In genomic region chr2:119487434-119488244, GRCh38 we compare ENCODE assay signal across 1 cellular context.
TF ChIP-seq lines count a peak whose summit lies in the region.

No MANE protein-coding gene starts in this region.

TF ChIP-seq in HepG2, 621 proteins besides CTCF, POLR2A, EP300 and RAD21 (continued from another document and continues in another):
- peak; percentile 86; the same call in 1 of the 2 replicates for TF ChIP-seq PATZ1 (CRISPR knock-in tag; IDR thresholded peaks at IDR 0.05)
- TF ChIP-seq SRSF1 (optimal IDR thresholded peaks at IDR 0.05; ENCODE audit: low read depth, low read length): no peak
- TF ChIP-seq SALL2 (CRISPR knock-in tag; IDR thresholded peaks at IDR 0.05): 0 out of 2 replicates have a peak, but pooled peaks have one; percentile 4
- TF ChIP-seq SMYD3 (CRISPR knock-in tag; IDR thresholded peaks at IDR 0.05): peak; percentile 80; the same call in 1 of the 2 replicates
- TF ChIP-seq BORCS8-MEF2B (CRISPR knock-in tag; IDR thresholded peaks at IDR 0.05): peak; percentile 72; the same call in 1 of the 2 replicates
- TF ChIP-seq ZNF75D (CRISPR knock-in tag; IDR thresholded peaks at IDR 0.05; ENCODE audit: borderline replicate concordance): no peak
- peak; percentile 57; the same call in 1 of the 2 replicates for TF ChIP-seq AHDC1 (CRISPR knock-in tag; IDR thresholded peaks at IDR 0.05; ENCODE audit: borderline replicate concordance)
- TF ChIP-seq ZNF747 (CRISPR knock-in tag; IDR thresholded peaks at IDR 0.05; ENCODE audit: borderline replicate concordance): peak; percentile 89; the same call in 1 of the 2 replicates
- 0 out of 2 replicates have a peak, but pooled peaks have one; percentile 37 for TF ChIP-seq RERE (CRISPR knock-in tag; IDR thresholded peaks at IDR 0.05; ENCODE audit: low read depth)
- TF ChIP-seq ZNF652 (CRISPR knock-in tag; IDR thresholded peaks at IDR 0.05; ENCODE audit: borderline replicate concordance, low read depth): peak; percentile 88
- TF ChIP-seq NR3C1 (CRISPR knock-in tag; IDR thresholded peaks at IDR 0.05): no peak
- no peak for TF ChIP-seq MATR3 (CRISPR knock-in tag; IDR thresholded peaks at IDR 0.05)
- TF ChIP-seq ZNF614 (CRISPR knock-in tag; IDR thresholded peaks at IDR 0.05; ENCODE audit: borderline replicate concordance): peak; percentile 63; the same call in 1 of the 2 replicates
- peak; percentile 71; the same call in 1 of the 2 replicates for TF ChIP-seq ZBTB8A (CRISPR knock-in tag; IDR thresholded peaks at IDR 0.05; ENCODE audit: borderline replicate concordance, low read depth)
- no peak for TF ChIP-seq NR2C2 (CRISPR knock-in tag; IDR thresholded peaks at IDR 0.05; ENCODE audit: borderline replicate concordance)
- no peak for TF ChIP-seq JUND (CRISPR knock-in tag; IDR thresholded peaks at IDR 0.05)
- no peak for TF ChIP-seq SCMH1 (CRISPR knock-in tag; IDR thresholded peaks at IDR 0.05; ENCODE audit: borderline replicate concordance)
- no peak for TF ChIP-seq MNT (IDR thresholded peaks at IDR 0.05)
- TF ChIP-seq ZNF451 (CRISPR knock-in tag; IDR thresholded peaks at IDR 0.05): peak; percentile 91
- TF ChIP-seq ZFP62 (CRISPR knock-in tag; IDR thresholded peaks at IDR 0.05): no peak
- peak; percentile 91; the same call in 1 of the 2 replicates for TF ChIP-seq ZSCAN31 (CRISPR knock-in tag; IDR thresholded peaks at IDR 0.05; ENCODE audit: low read depth)
- TF ChIP-seq ZMYM4 (CRISPR knock-in tag; IDR thresholded peaks at IDR 0.05): peak; percentile 84
- TF ChIP-seq FOSL2 (CRISPR knock-in tag; IDR thresholded peaks at IDR 0.05): peak; percentile 54; the same call in 1 of the 2 replicates
- no peak for TF ChIP-seq ZNF512B (CRISPR knock-in tag; IDR thresholded peaks at IDR 0.05; ENCODE audit: borderline replicate concordance)
- TF ChIP-seq ZNF136 (CRISPR knock-in tag; IDR thresholded peaks at IDR 0.05; ENCODE audit: low read depth): no peak
- peak; percentile 48; the same call in 1 of the 2 replicates for TF ChIP-seq HIC2 (CRISPR knock-in tag; IDR thresholded peaks at IDR 0.05; ENCODE audit: low read depth)
- 0 out of 2 replicates have a peak, but pooled peaks have one; percentile 41 for TF ChIP-seq ZBTB44 (CRISPR knock-in tag; IDR thresholded peaks at IDR 0.05)
- TF ChIP-seq ZNF256 (CRISPR knock-in tag; conservative IDR thresholded peaks at IDR 0.05): no peak; the same call in 1 of the 2 replicates
- TF ChIP-seq MBD4 (IDR thresholded peaks at IDR 0.05; ENCODE audit: borderline replicate concordance, low read length): no peak
- 0 out of 2 replicates have a peak, but pooled peaks have one; percentile 64 for TF ChIP-seq HOXA5 (CRISPR knock-in tag; IDR thresholded peaks at IDR 0.05)
- TF ChIP-seq ZNF768 (CRISPR knock-in tag; IDR thresholded peaks at IDR 0.05): peak; percentile 94
- no peak; the same call in 1 of the 2 replicates for TF ChIP-seq KLF15 (CRISPR knock-in tag; IDR thresholded peaks at IDR 0.05; ENCODE audit: borderline replicate concordance)
- peak; percentile 62; the same call in 1 of the 2 replicates for TF ChIP-seq ZFP90 (CRISPR knock-in tag; IDR thresholded peaks at IDR 0.05; ENCODE audit: borderline replicate concordance)
- peak; percentile 67; the same call in 1 of the 2 replicates for TF ChIP-seq NFIC (IDR thresholded peaks at IDR 0.05; ENCODE audit: low read length)
- peak; percentile 74 for TF ChIP-seq DBP (CRISPR knock-in tag; IDR thresholded peaks at IDR 0.05; ENCODE audit: not compliant biosample characterization)
